Comparison of ENCODE assay signal across 11 cellular contexts in genomic region chr15:74312445-74313007, GRCh38. TPM values are rescaled to one million over a fixed set of nuclear protein-coding genes. Genes with fewer than 3 reads are reported as not detected.
DNase-seq lines count a peak whose midpoint lies in the region; ATAC-seq and TF ChIP-seq lines count a peak whose summit lies in the region.
"Had no signal": no experiment of that assay in that cellular context is flagged by ENCODE, and none has a peak within 500 bp of the region (broad histone marks: within the 10 kb centered on the region; RNA-seq: fewer than 3 reads in every experiment).

No MANE protein-coding gene starts in this region.

- H3K4me1 Mint-ChIP-seq in brain: peaks cover 99% of the 10 kb centered on the region

- no peaks in the 10 kb centered on the region for H3K27me3 Mint-ChIP-seq in brain

- H3K36me3 ChIP-seq in colonic mucosa: no peaks in the 10 kb centered on the region
- H3K36me3 ChIP-seq: upper lobe of left lung had no signal

- H3K9ac ChIP-seq in colonic mucosa (ENCODE audit: low read depth in 2 of 2, low read length in 2 of 2): no peak overlapping the region

- ATAC-seq in HG02642 (IDR thresholded peaks at IDR 0.05; ENCODE audit: poor library complexity, unreplicated experiment) (no peak), HG02970 (IDR thresholded peaks at IDR 0.05; ENCODE audit: low FRiP score, unreplicated experiment) (no peak)

- TF ChIP-seq CTCF in brain (conservative IDR thresholded peaks at IDR 0.05): no peak
- no peak for TF ChIP-seq CTCF in colonic mucosa (IDR thresholded peaks at IDR 0.05)

- H3K27me3 ChIP-seq in colonic mucosa: no peaks in the 10 kb centered on the region
- H3K27me3 ChIP-seq: upper lobe of left lung had no signal

- intact Hi-C loops in colonic mucosa (cut with DNase I): loop anchor here (10.0 kb wide), 1 partner anchor 348 kb away; no protein-coding TSS in a partner anchor

- H3K27ac ChIP-seq in colonic mucosa: no peak overlapping the region
- H3K27ac ChIP-seq: upper lobe of left lung had no signal

- H3K4me3 Mint-ChIP-seq in brain: peak overlapping the region in 2 of 5 experiments; percentile 6 to 9
- H3K4me3 Mint-ChIP-seq: memory B cell had no signal

- H3K27ac Mint-ChIP-seq in brain: peak overlapping the region; percentile 82 to 100 (median 93)
- H3K27ac Mint-ChIP-seq: memory B cell had no signal

- no peaks in the 10 kb centered on the region for H3K4me1 ChIP-seq in colonic mucosa

- H3K9me3 ChIP-seq in colonic mucosa: no peaks in the 10 kb centered on the region
- H3K9me3 ChIP-seq: A549, upper lobe of left lung had no signal

- H3K9me3 Mint-ChIP-seq in brain: no peaks in the 10 kb centered on the region
- H3K9me3 Mint-ChIP-seq: memory B cell had no signal

- no peak overlapping the region for H3K4me3 ChIP-seq in colonic mucosa
- H3K4me3 ChIP-seq: A549, upper lobe of left lung had no signal

- DNase-seq in COLO668 (lab: John Stamatoyannopoulos, UW; ENCODE audit: unreplicated experiment): peak; percentile 87
- peak; percentile 93 for DNase-seq in NCI-H1436 treated with DMSO at 0.1 percent for 48 hours (lab: John Stamatoyannopoulos, UW)
- peak; percentile 90 for DNase-seq in NCI-H510A (lab: John Stamatoyannopoulos, UW)
- DNase-seq in stimulated activated naive CD4-positive, alpha-beta T cell treated with Interleukin-2 at 50 U/mL for 16 hours (lab: John Stamatoyannopoulos, UW): no peak
- DNase-seq in colonic mucosa: no peak

- H3K36me3 Mint-ChIP-seq in brain: no peaks in the 10 kb centered on the region
- H3K36me3 Mint-ChIP-seq: memory B cell had no signal

RNA-seq across cellular contexts. Expression of gene CYP11A1, which starts 54.9 kb away (rescaled TPM):
- 1.1 TPM for polyA plus RNA-seq in brain (ENCODE audit: insufficient read depth, low read depth, low replicate concordance)
- 1 to 10 TPM in 1 of 2 donors, not detected in 1; 1.3 TPM for total RNA-seq in colonic mucosa

Comparison
In these comparisons a context has a peak if more than half of its experiments do, and no peak if none do; other contexts are left out.
1. DNase-seq: peak in COLO668 (single experiment), NCI-H1436 treated with DMSO at 0.1 percent for 48 hours (single experiment) and NCI-H510A (single experiment); none in stimulated activated naive CD4-positive, alpha-beta T cell treated with Interleukin-2 at 50 U/mL for 16 hours (single experiment) and colonic mucosa (single experiment).